11 cellular contexts compared by ENCODE assay signal in genomic region chr1:25871704-25872494, GRCh38. TPM values are rescaled to one million over a fixed set of nuclear protein-coding genes. Genes with fewer than 3 reads are reported as not detected.
A peak's percentile ranks its signal among the peaks of the same experiment; 100 is the strongest.
DNase-seq lines count a peak whose midpoint lies in the region; ATAC-seq and TF ChIP-seq lines count a peak whose summit lies in the region.
"Had no signal": no experiment of that assay in that cellular context is flagged by ENCODE, and none has a peak within 500 bp of the region (broad histone marks: within the 10 kb centered on the region; RNA-seq: fewer than 3 reads in every experiment).

No MANE protein-coding gene starts in this region.

- peaks cover 6% of the 10 kb centered on the region for H3K4me1 Mint-ChIP-seq in activated CD4-positive, alpha-beta memory T cell treated with anti-CD3 and anti-CD28 coated beads for 36 hours (ENCODE audit: low read depth)

- peaks cover 0 to 29% (median 0%) of the 10 kb centered on the region in 6 donors for H3K36me3 ChIP-seq in spleen
- H3K36me3 ChIP-seq: Peyer's patch had no signal

- H3K27me3 ChIP-seq in spleen (replicated peaks in 1 of 7) = no peaks in the 10 kb centered on the region
- H3K27me3 ChIP-seq: Peyer's patch had no signal

- no peaks in the 10 kb centered on the region for H3K36me3 Mint-ChIP-seq in activated CD4-positive, alpha-beta memory T cell treated with anti-CD3 and anti-CD28 coated beads for 36 hours
- H3K36me3 Mint-ChIP-seq: CD4-positive, alpha-beta memory T cell had no signal

- H3K27me3 Mint-ChIP-seq in activated CD4-positive, alpha-beta memory T cell treated with anti-CD3 and anti-CD28 coated beads for 36 hours = no peaks in the 10 kb centered on the region
- H3K27me3 Mint-ChIP-seq: CD4-positive, alpha-beta memory T cell had no signal

- H3K9me3 ChIP-seq in spleen = no peaks in the 10 kb centered on the region
- H3K9me3 ChIP-seq: Peyer's patch had no signal

- TF ChIP-seq POLR2A in spleen (IDR thresholded peaks at IDR 0.05) = no peak

- H3K27ac ChIP-seq in spleen = peak overlapping the region in 7 of 8 donors; percentile 5 to 87 (median 48)

- H3K4me3 Mint-ChIP-seq in activated CD4-positive, alpha-beta memory T cell treated with anti-CD3 and anti-CD28 coated beads for 36 hours = no peak overlapping the region
- H3K4me3 Mint-ChIP-seq: activated CD4-positive, alpha-beta T cell treated with anti-CD3 and anti-CD28 coated beads, Interleukin-2, amount 10 ng/mL, durations not matched to agents 7 days and 5 days; stimulated activated naive CD8-positive, alpha-beta T cell treated with anti-CD3 and anti-CD28 coated beads, Interleukin-15, amount 100 ng/mL, for 72 hours had no signal

- intact Hi-C loops in spleen (cut with DNase I; ENCODE audit: low total_unique reads) = loop anchor here (10.0 kb wide), 1 partner anchor 47 kb away; no protein-coding TSS in a partner anchor
- intact Hi-C loops in activated CD4-positive, alpha-beta memory T cell treated with anti-CD3 and anti-CD28 coated beads for 36 hours (cut with micrococcal nuclease) = no loop called here

- ATAC-seq in HG02623 (IDR thresholded peaks at IDR 0.05; ENCODE audit: unreplicated experiment) = no peak
- ATAC-seq: stimulated activated naive CD8-positive, alpha-beta T cell treated with anti-CD3 and anti-CD28 coated beads, Interleukin-15, amount 100 ng/mL, for 72 hours had no signal

- H3K27ac Mint-ChIP-seq in activated CD4-positive, alpha-beta memory T cell treated with anti-CD3 and anti-CD28 coated beads for 36 hours = no peak overlapping the region
- H3K27ac Mint-ChIP-seq: activated CD4-positive, alpha-beta T cell treated with anti-CD3 and anti-CD28 coated beads, Interleukin-2, amount 10 ng/mL, durations not matched to agents 7 days and 5 days had no signal

- CTCF ChIA-PET in activated CD4-positive, alpha-beta memory T cell treated with anti-CD3 and anti-CD28 coated beads for 36 hours (lab: Charles Lee) = no interaction called here

- 64 to 82% (median 77%) methylated on average over 7 to 9 of the region's 9 CpGs for WGBS in spleen, 5 donors

- H3K4me1 ChIP-seq in spleen = peaks cover 32 to 79% (median 67%) of the 10 kb centered on the region in 6 donors

- H3K9me3 Mint-ChIP-seq in activated CD4-positive, alpha-beta memory T cell treated with anti-CD3 and anti-CD28 coated beads for 36 hours = no peaks in the 10 kb centered on the region
- H3K9me3 Mint-ChIP-seq: activated CD4-positive, alpha-beta T cell treated with anti-CD3 and anti-CD28 coated beads, Interleukin-2, amount 10 ng/mL, durations not matched to agents 7 days and 5 days; CD4-positive, alpha-beta memory T cell; stimulated activated naive CD8-positive, alpha-beta T cell treated with anti-CD3 and anti-CD28 coated beads, Interleukin-15, amount 100 ng/mL, for 72 hours had no signal

- DNase-seq in LHCN-M2 (ENCODE audit: low read depth) = peak; percentile 39
- DNase-seq in fibroblast of mammary gland (ENCODE audit: low read depth) = peak; percentile 10
- peak; percentile 25 for DNase-seq in spleen
- no peak for DNase-seq in activated CD4-positive, alpha-beta memory T cell treated with anti-CD3 and anti-CD28 coated beads for 36 hours
- no peak for DNase-seq in GM19240 (ENCODE audit: insufficient read length, low spot score)
- DNase-seq: activated CD4-positive, alpha-beta T cell treated with anti-CD3 and anti-CD28 coated beads, Interleukin-2, amount 10 ng/mL, durations not matched to agents 7 days and 5 days; CD4-positive, alpha-beta memory T cell; NCI-H446; stimulated activated naive CD8-positive, alpha-beta T cell treated with anti-CD3 and anti-CD28 coated beads, Interleukin-15, amount 100 ng/mL, for 72 hours had no signal

- H3K4me3 ChIP-seq in fibroblast of mammary gland (ENCODE audit: control insufficient read depth, low read depth, low read length) (no peak overlapping the region), spleen (no peak overlapping the region)
- H3K4me3 ChIP-seq: Peyer's patch had no signal

- POLR2A ChIA-PET in activated CD4-positive, alpha-beta memory T cell treated with anti-CD3 and anti-CD28 coated beads for 36 hours (lab: Charles Lee) = no interaction called here

- TF ChIP-seq CTCF in fibroblast of mammary gland (conservative IDR thresholded peaks at IDR 0.05; ENCODE audit: control insufficient read depth, insufficient read depth, low read depth, low read length) (no peak), spleen (IDR thresholded peaks at IDR 0.05 in 8 of 11, conservative IDR thresholded peaks at IDR 0.05 in 3 of 11) (no peak)

RNA-seq across cellular contexts. Expression of gene PAQR7, which starts 3.6 kb away (rescaled TPM):
- total RNA-seq in LHCN-M2 (2014; rRNA removed) (8.5 and 9.6 TPM in 2 replicates), spleen (10 to 100 TPM in 4 of 7 donors, 1 to 10 TPM in 3; 9.2 to 14.2 (median 11.9) TPM)
- polyA plus RNA-seq in LHCN-M2 (2012) = 14.6 TPM
- polyA plus RNA-seq in spleen = 1 to 10 TPM; 3.0 to 4.8 (median 4.0) TPM
- 1 to 10 TPM; 4.1 to 4.2 TPM for total RNA-seq in activated CD4-positive, alpha-beta memory T cell treated with anti-CD3 and anti-CD28 coated beads for 36 hours

RNA-seq across cellular contexts. Expression of gene AUNIP, which starts 12.6 kb away (rescaled TPM):
- total RNA-seq in LHCN-M2 (2014; rRNA removed) = 9.5 and 9.7 TPM in 2 replicates
- polyA plus RNA-seq in LHCN-M2 (2012) = 2.6 TPM
- total RNA-seq in spleen = 1 to 10 TPM in 1 of 7 donors, under 1 TPM in 3, not detected in 3; 0.28 to 1.3 (median 0.71) TPM
- under 1 TPM; 0.07 to 0.61 (median 0.38) TPM for polyA plus RNA-seq in spleen
- 10 to 100 TPM in 1 of 2 experiments, 1 to 10 TPM in 1; 7.8 to 10.1 TPM for total RNA-seq in activated CD4-positive, alpha-beta memory T cell treated with anti-CD3 and anti-CD28 coated beads for 36 hours
- total RNA-seq: CD4-positive, alpha-beta memory T cell had no signal
- polyA plus RNA-seq: CD4-positive, alpha-beta memory T cell had no signal

RNA-seq across cellular contexts. Expression of gene STMN1, which starts 34.3 kb away (rescaled TPM):
- 253 and 288 TPM in 2 replicates for total RNA-seq in LHCN-M2 (2014; rRNA removed)
- 548 TPM for polyA plus RNA-seq in LHCN-M2 (2012)
- total RNA-seq in spleen = 10 to 100 TPM; 40.3 to 59.5 (median 47.8) TPM
- polyA plus RNA-seq in spleen = 100 to 1,000 TPM in 1 of 3 donors, 10 to 100 TPM in 2; 48.4 to 174 (median 95.8) TPM
- 100 to 1,000 TPM; 619 to 630 TPM for total RNA-seq in activated CD4-positive, alpha-beta memory T cell treated with anti-CD3 and anti-CD28 coated beads for 36 hours

RNA-seq across cellular contexts. Expression of gene MTFR1L, which starts 52.1 kb away (rescaled TPM):
- total RNA-seq in LHCN-M2 (2014; rRNA removed) = 47.4 and 53.7 TPM in 2 replicates
- 48.8 TPM for polyA plus RNA-seq in LHCN-M2 (2012)
- total RNA-seq in spleen = 10 to 100 TPM; 44.6 to 74.7 (median 53.7) TPM
- 10 to 100 TPM; 32.1 to 44.3 (median 43.0) TPM for polyA plus RNA-seq in spleen
- total RNA-seq in activated CD4-positive, alpha-beta memory T cell treated with anti-CD3 and anti-CD28 coated beads for 36 hours = 10 to 100 TPM; 28.0 to 31.1 TPM

Comparison
In these comparisons a context has a peak if more than half of its experiments do, and no peak if none do; other contexts are left out.
1. DNase-seq: peak in LHCN-M2 (single experiment), fibroblast of mammary gland (single experiment) and spleen (single experiment); none in activated CD4-positive, alpha-beta memory T cell treated with anti-CD3 and anti-CD28 coated beads for 36 hours (single experiment) and GM19240 (single experiment).